ENCODE assay signal across 20 cellular contexts in genomic region chr6:165701564-165702354, GRCh38. TPM values are rescaled to one million over a fixed set of nuclear protein-coding genes. Genes with fewer than 3 reads are reported as not detected.
DNase-seq lines count a peak whose midpoint lies in the region; ATAC-seq and TF ChIP-seq lines count a peak whose summit lies in the region.
"Had no signal": no experiment of that assay in that cellular context is flagged by ENCODE, and none has a peak within 500 bp of the region (broad histone marks: within the 10 kb centered on the region; RNA-seq: fewer than 3 reads in every experiment).

No MANE protein-coding gene starts in this region.

- POLR2A ChIA-PET in activated CD4-positive, alpha-beta memory T cell treated with anti-CD3 and anti-CD28 coated beads, Interleukin-2, amount 10 ng/mL, durations not matched to agents 7 days and 5 days (lab: Charles Lee) = no interaction called here
- POLR2A ChIA-PET in activated CD4-positive, alpha-beta T cell treated with anti-CD3 and anti-CD28 coated beads for 36 hours (lab: Charles Lee) = no interaction called here
- POLR2A ChIA-PET in OCI-LY7 (lab: Charles Lee) = no interaction called here

- H3K4me1 Mint-ChIP-seq in activated CD4-positive, alpha-beta memory T cell treated with anti-CD3 and anti-CD28 coated beads, Interleukin-2, amount 10 ng/mL, durations not matched to agents 7 days and 5 days = no peaks in the 10 kb centered on the region
- no peaks in the 10 kb centered on the region for H3K4me1 Mint-ChIP-seq in activated CD4-positive, alpha-beta T cell treated with anti-CD3 and anti-CD28 coated beads for 36 hours
- H3K4me1 Mint-ChIP-seq: nephron progenitor cell had no signal

- no peaks in the 10 kb centered on the region for H3K27me3 Mint-ChIP-seq in activated CD4-positive, alpha-beta memory T cell treated with anti-CD3 and anti-CD28 coated beads, Interleukin-2, amount 10 ng/mL, durations not matched to agents 7 days and 5 days
- H3K27me3 Mint-ChIP-seq in activated CD4-positive, alpha-beta T cell treated with anti-CD3 and anti-CD28 coated beads for 36 hours = peaks cover 3% of the 10 kb centered on the region

- DNase-seq in left cardiac atrium = no peak
- DNase-seq in activated CD4-positive, alpha-beta memory T cell treated with anti-CD3 and anti-CD28 coated beads, Interleukin-2, amount 10 ng/mL, durations not matched to agents 7 days and 5 days = no peak
- DNase-seq in activated CD4-positive, alpha-beta T cell treated with anti-CD3 and anti-CD28 coated beads for 36 hours = no peak
- no peak for DNase-seq in NOMO-1 treated with dmso at 0.1 percent for 144 hours (lab: John Stamatoyannopoulos, UW; ENCODE audit: unreplicated experiment)
- DNase-seq in OCI-LY7 (ENCODE audit: low spot score) = no peak
- DNase-seq: activated CD4-positive, alpha-beta T cell treated with anti-CD3 and anti-CD28 coated beads for 4 hours; activated effector memory CD4-positive, alpha-beta T cell treated with Interleukin-2 at 50 U/mL for 16 hours; AML-193; DMS79; effector memory CD4-positive, alpha-beta T cell; glutamatergic neuron; left lung; NCI-H2171; nephron progenitor cell; PC-9 had no signal

- H4K20me1 ChIP-seq in OCI-LY7 (ENCODE audit: insufficient read depth, low read length) = no peaks in the 10 kb centered on the region

- no peaks in the 10 kb centered on the region for H3K9me3 ChIP-seq in OCI-LY7 (ENCODE audit: low read length)

- H3K4me1 ChIP-seq in OCI-LY7 (ENCODE audit: insufficient read depth, low read length, poor library complexity, severe bottlenecking) = no peaks in the 10 kb centered on the region
- H3K4me1 ChIP-seq: left lung had no signal

- no peak for TF ChIP-seq CTCF in OCI-LY7 (conservative IDR thresholded peaks at IDR 0.05; ENCODE audit: low read length)

- no peaks in the 10 kb centered on the region for H3K36me3 ChIP-seq in OCI-LY7 (ENCODE audit: insufficient read depth, low read length)
- H3K36me3 ChIP-seq: left lung had no signal

- H3K79me2 ChIP-seq in OCI-LY7 (ENCODE audit: insufficient read depth, low read depth, low read length) = no peaks in the 10 kb centered on the region

- H3K4me3 ChIP-seq in OCI-LY7 (ENCODE audit: low read depth, low read length, poor library complexity, severe bottlenecking) = no peak overlapping the region
- H3K4me3 ChIP-seq: left lung, PC-9, skin epidermis had no signal

- CTCF ChIA-PET in activated CD4-positive, alpha-beta memory T cell treated with anti-CD3 and anti-CD28 coated beads, Interleukin-2, amount 10 ng/mL, durations not matched to agents 7 days and 5 days (lab: Charles Lee) = no interaction called here
- CTCF ChIA-PET in activated CD4-positive, alpha-beta T cell treated with anti-CD3 and anti-CD28 coated beads for 36 hours (lab: Charles Lee) = interaction anchor here (0.6 kb wide), 1 partner anchor 1567 kb away, joined by 3 read pairs; no protein-coding TSS in a partner anchor
- CTCF ChIA-PET in OCI-LY7 (lab: Charles Lee; ENCODE audit: unreplicated experiment) = interaction anchor here (0.6 kb wide), 1 partner anchor 1143 kb away, joined by 3 read pairs; no protein-coding TSS in a partner anchor

- no peak overlapping the region for H3K4me3 Mint-ChIP-seq in activated CD4-positive, alpha-beta memory T cell treated with anti-CD3 and anti-CD28 coated beads, Interleukin-2, amount 10 ng/mL, durations not matched to agents 7 days and 5 days
- no peak overlapping the region for H3K4me3 Mint-ChIP-seq in activated CD4-positive, alpha-beta T cell treated with anti-CD3 and anti-CD28 coated beads for 36 hours
- H3K4me3 Mint-ChIP-seq: nephron progenitor cell; T-helper 1 cell treated with Interleukin-12 subunit alpha and Interleukin-12 subunit beta and Interleukin-4 antibody, amounts not matched to agents 30 μg/mL and 1 μg/mL, for 36 hours had no signal

- intact Hi-C loops in left cardiac atrium (cut with DNase I) = no loop called here
- intact Hi-C loops in activated CD4-positive, alpha-beta T cell treated with anti-CD3 and anti-CD28 coated beads for 36 hours (cut with DNase I, micrococcal nuclease) = no loop called here
- intact Hi-C loops in OCI-LY7 (cut with micrococcal nuclease; ENCODE audit: unreplicated experiment) = no loop called here

- ATAC-seq in GM18520 (IDR thresholded peaks at IDR 0.05; ENCODE audit: unreplicated experiment) (peak; percentile 57), GM21619 (IDR thresholded peaks at IDR 0.05; ENCODE audit: unreplicated experiment) (peak; percentile 81), HG03196 (IDR thresholded peaks at IDR 0.05; ENCODE audit: unreplicated experiment) (peak; percentile 67), left cardiac atrium (peak; percentile 20 to 47)
- ATAC-seq in activated CD4-positive, alpha-beta T cell treated with anti-CD3 and anti-CD28 coated beads for 36 hours = no peak
- ATAC-seq: left lung had no signal

- no peak overlapping the region for H3K27ac Mint-ChIP-seq in activated CD4-positive, alpha-beta memory T cell treated with anti-CD3 and anti-CD28 coated beads, Interleukin-2, amount 10 ng/mL, durations not matched to agents 7 days and 5 days
- H3K27ac Mint-ChIP-seq in activated CD4-positive, alpha-beta T cell treated with anti-CD3 and anti-CD28 coated beads for 36 hours = no peak overlapping the region
- H3K27ac Mint-ChIP-seq: nephron progenitor cell; T-helper 1 cell treated with Interleukin-12 subunit alpha and Interleukin-12 subunit beta and Interleukin-4 antibody, amounts not matched to agents 30 μg/mL and 1 μg/mL, for 36 hours had no signal

- H3K9me2 ChIP-seq in OCI-LY7 (ENCODE audit: insufficient read depth, low read length) = no peaks in the 10 kb centered on the region

- H3K36me3 Mint-ChIP-seq in activated CD4-positive, alpha-beta memory T cell treated with anti-CD3 and anti-CD28 coated beads, Interleukin-2, amount 10 ng/mL, durations not matched to agents 7 days and 5 days (ENCODE audit: low read depth) = no peaks in the 10 kb centered on the region
- H3K36me3 Mint-ChIP-seq in activated CD4-positive, alpha-beta T cell treated with anti-CD3 and anti-CD28 coated beads for 36 hours (ENCODE audit: low read depth) = no peaks in the 10 kb centered on the region

- H3K4me2 ChIP-seq in OCI-LY7 (ENCODE audit: low read length) = no peak overlapping the region
- H3K4me2 ChIP-seq: PC-9 had no signal

- no peak overlapping the region for H2AFZ ChIP-seq in OCI-LY7 (ENCODE audit: low read length)
- H2AFZ ChIP-seq: PC-9 had no signal

- no TSS peak for BruUV-seq in OCI-LY7 (replicated peaks; lab: Mats Ljungman, UMichigan)

- H3K9me3 Mint-ChIP-seq in activated CD4-positive, alpha-beta memory T cell treated with anti-CD3 and anti-CD28 coated beads, Interleukin-2, amount 10 ng/mL, durations not matched to agents 7 days and 5 days = peaks cover 3% of the 10 kb centered on the region
- H3K9me3 Mint-ChIP-seq in activated CD4-positive, alpha-beta T cell treated with anti-CD3 and anti-CD28 coated beads for 36 hours (ENCODE audit: low read depth) = peaks cover 6% of the 10 kb centered on the region
- H3K9me3 Mint-ChIP-seq: T-helper 1 cell treated with Interleukin-12 subunit alpha and Interleukin-12 subunit beta and Interleukin-4 antibody, amounts not matched to agents 30 μg/mL and 1 μg/mL, for 36 hours had no signal

- H3K27ac ChIP-seq in OCI-LY7 (ENCODE audit: low read depth, low read length, poor library complexity, severe bottlenecking) = no peak overlapping the region
- H3K27ac ChIP-seq: left lung, PC-9, skin epidermis had no signal

RNA-seq across cellular contexts. Expression of gene PDE10A, which starts 38.7 kb away (rescaled TPM):
- 1 to 10 TPM; 7.1 to 9.4 TPM for total RNA-seq in left cardiac atrium
- total RNA-seq in activated CD4-positive, alpha-beta memory T cell treated with anti-CD3 and anti-CD28 coated beads, Interleukin-2, amount 10 ng/mL, durations not matched to agents 7 days and 5 days = not detected
- not detected for total RNA-seq in activated CD4-positive, alpha-beta T cell treated with anti-CD3 and anti-CD28 coated beads for 36 hours
- not detected in 2 replicates for total RNA-seq in OCI-LY7 (2014; rRNA removed; shearing (Covaris generic))
- total RNA-seq in OCI-LY7 (2022) = not detected in 2 replicates
- total RNA-seq: PC-9 had no signal

Comparison
In these comparisons a context has a peak if more than half of its experiments do, and no peak if none do; other contexts are left out.
1. RNA of gene PDE10A, which starts 38.7 kb away (total RNA-seq): 7.1 to 9.4 TPM in left cardiac atrium; not detected in activated CD4-positive, alpha-beta memory T cell treated with anti-CD3 and anti-CD28 coated beads, Interleukin-2, amount 10 ng/mL, durations not matched to agents 7 days and 5 days, not detected in activated CD4-positive, alpha-beta T cell treated with anti-CD3 and anti-CD28 coated beads for 36 hours and not detected in OCI-LY7; every median in the first group is over 4 times any median in the second.